In genomic region chr1:55724551-55725325, GRCh38 we compare ENCODE assay signal across 1 cellular context.
TF ChIP-seq lines count a peak whose summit lies in the region.

No MANE protein-coding gene starts in this region.

TF ChIP-seq in IMR-90, 13 proteins besides CTCF, POLR2A, EP300 and RAD21:
- TF ChIP-seq NFE2L2 (IDR thresholded peaks at IDR 0.05; ENCODE audit: low read depth, low read length) (peak; percentile 42; the same call in 1 of the 2 replicates), MAFK (IDR thresholded peaks at IDR 0.05; ENCODE audit: low read depth, low read length) (0 out of 2 replicates have a peak, but pooled peaks have one; percentile 40), CEBPB (IDR thresholded peaks at IDR 0.05; ENCODE audit: low read depth, low read length) (peak; percentile 83), FOS (IDR thresholded peaks at IDR 0.05; ENCODE audit: low read depth, low read length) (peak; percentile 96), MAZ (IDR thresholded peaks at IDR 0.05; ENCODE audit: borderline replicate concordance, low read depth, low read length) (no peak; the same call in 1 of the 2 replicates), BHLHE40 (IDR thresholded peaks at IDR 0.05; ENCODE audit: low read depth, low read length) (0 out of 2 replicates have a peak, but pooled peaks have one; percentile 35)
